ENCODE assay signal across 14 cellular contexts in genomic region chr12:6146951-6147350, GRCh38. TPM values are rescaled to one million over a fixed set of nuclear protein-coding genes. Genes with fewer than 3 reads are reported as not detected.
DNase-seq lines count a peak whose midpoint lies in the region; TF ChIP-seq lines count a peak whose summit lies in the region.
"Had no signal": no experiment of that assay in that cellular context is flagged by ENCODE, and none has a peak within 500 bp of the region (broad histone marks: within the 10 kb centered on the region; RNA-seq: fewer than 3 reads in every experiment).

No MANE protein-coding gene starts in this region.

- no TSS peak for BruUV-seq in Caco-2 (replicated peaks; lab: Mats Ljungman, UMichigan)

- H3K4me1 ChIP-seq in Caco-2 (peaks cover 27% of the 10 kb centered on the region), neutrophil (ENCODE audit: control insufficient read depth in 1 of 2, insufficient read depth in 1 of 2, low read depth in 1 of 2, low read length in 1 of 2) (peaks cover 22 to 24% of the 10 kb centered on the region in 2 experiments)

- CTCF ChIA-PET in Caco-2 (lab: Charles Lee) = interaction anchor here (0.7 kb wide), 3 partner anchors 34 to 110 kb away, joined by 3 to 6 read pairs (median 4); no protein-coding TSS in a partner anchor

- H3K27ac Mint-ChIP-seq in Caco-2 (ENCODE audit: unreplicated experiment) (peak overlapping the region; percentile 45), type B pancreatic cell (peak overlapping the region; percentile 62)
- H3K27ac Mint-ChIP-seq in dendritic cell treated with granulocyte-macrophage colony-stimulating factor and Interleukin-4, amounts not matched to agents 40 ng/mL and 50 ng/mL, for 4 days = peak overlapping the region; percentile 91
- H3K27ac Mint-ChIP-seq: B cell; CD4-positive, alpha-beta T cell had no signal

- H3K4me3 Mint-ChIP-seq in Caco-2 (ENCODE audit: unreplicated experiment) (no peak overlapping the region), type B pancreatic cell (no peak overlapping the region)
- no peak overlapping the region for H3K4me3 Mint-ChIP-seq in dendritic cell treated with granulocyte-macrophage colony-stimulating factor and Interleukin-4, amounts not matched to agents 40 ng/mL and 50 ng/mL, for 4 days
- H3K4me3 Mint-ChIP-seq: B cell; CD4-positive, alpha-beta T cell had no signal

- in situ Hi-C loops in G401 (cut with HindIII; ENCODE audit: low sequenced_read_pairs) = no loop called here

- intact Hi-C loops in Caco-2 (cut with micrococcal nuclease; ENCODE audit: unreplicated experiment) = no loop called here
- intact Hi-C loops in dendritic cell treated with granulocyte-macrophage colony-stimulating factor and Interleukin-4, amounts not matched to agents 40 ng/mL and 50 ng/mL, for 4 days (cut with micrococcal nuclease) = loop anchor here (5.0 kb wide), 1 partner anchor 35 kb away; no protein-coding TSS in a partner anchor

- H3K9me3 ChIP-seq in Caco-2 (peaks cover 7% of the 10 kb centered on the region; the same call in 1 of the 2 replicates), neutrophil (no peaks in the 10 kb centered on the region)

- H3K27ac ChIP-seq in neutrophil = peak overlapping the region; percentile 67
- H3K27ac ChIP-seq: GM23248 had no signal

- DNase-seq in Caco-2 = peak in 1 of 2 experiments; percentile 57
- no peak for DNase-seq in type B pancreatic cell (ENCODE audit: extremely low spot score, unreplicated experiment)
- no peak for DNase-seq in NCI-H226
- DNase-seq in stimulated activated CD4-positive, alpha-beta T cell treated with anti-CD3 and anti-CD28 coated beads, Interleukin-12 subunit alpha, Interleukin-12 subunit beta, amount 100 ng/mL, for 4 hours = no peak
- DNase-seq in G401 (ENCODE audit: low spot score) = no peak
- DNase-seq: 8988T; C1 segment of cervical spinal cord; CD4-positive, alpha-beta T cell; DMS79; GM23248; KG1 had no signal

- POLR2A ChIA-PET in Caco-2 (lab: Charles Lee) = interaction anchor here (0.6 kb wide), 2 partner anchors 35 to 63 kb away, joined by 3 to 5 read pairs; no protein-coding TSS in a partner anchor

- no peaks in the 10 kb centered on the region for H3K27me3 Mint-ChIP-seq in Caco-2 (ENCODE audit: insufficient read depth, unreplicated experiment)
- H3K27me3 Mint-ChIP-seq in dendritic cell treated with granulocyte-macrophage colony-stimulating factor and Interleukin-4, amounts not matched to agents 40 ng/mL and 50 ng/mL, for 4 days = no peaks in the 10 kb centered on the region
- no peaks in the 10 kb centered on the region for H3K27me3 Mint-ChIP-seq in type B pancreatic cell
- H3K27me3 Mint-ChIP-seq: CD4-positive, alpha-beta T cell had no signal

- TF ChIP-seq CTCF in Caco-2 (IDR thresholded peaks at IDR 0.05; ENCODE audit: insufficient read depth in 1 of 2, low read depth in 1 of 2, low read length in 1 of 2, severe bottlenecking in 1 of 2, unreplicated experiment in 1 of 2) (no peak), neutrophil (IDR thresholded peaks at IDR 0.05) (no peak), type B pancreatic cell (conservative IDR thresholded peaks at IDR 0.05) (no peak)

- H3K27me3 ChIP-seq in Caco-2 (replicated peaks; ENCODE audit: control insufficient read depth, insufficient read depth, low read length) (no peaks in the 10 kb centered on the region), neutrophil (no peaks in the 10 kb centered on the region)

- H3K4me3 ChIP-seq in Caco-2 (ENCODE audit: low read depth, low read length) = no peak overlapping the region
- no peak overlapping the region for H3K4me3 ChIP-seq in neutrophil (ENCODE audit: low read depth in 1 of 2, low read length in 1 of 2)
- H3K4me3 ChIP-seq: GM23248 had no signal

- H3K4me1 Mint-ChIP-seq in Caco-2 (ENCODE audit: low read depth, unreplicated experiment) = peaks cover 26% of the 10 kb centered on the region
- H3K4me1 Mint-ChIP-seq in dendritic cell treated with granulocyte-macrophage colony-stimulating factor and Interleukin-4, amounts not matched to agents 40 ng/mL and 50 ng/mL, for 4 days (ENCODE audit: low read depth) = peaks cover 59% of the 10 kb centered on the region
- H3K4me1 Mint-ChIP-seq in type B pancreatic cell (ENCODE audit: unreplicated experiment) = no peaks in the 10 kb centered on the region

- H3K9me3 Mint-ChIP-seq in Caco-2 (ENCODE audit: unreplicated experiment) = peaks cover 9% of the 10 kb centered on the region
- H3K9me3 Mint-ChIP-seq in dendritic cell treated with granulocyte-macrophage colony-stimulating factor and Interleukin-4, amounts not matched to agents 40 ng/mL and 50 ng/mL, for 4 days = no peaks in the 10 kb centered on the region
- H3K9me3 Mint-ChIP-seq in type B pancreatic cell = peaks cover 7% of the 10 kb centered on the region
- H3K9me3 Mint-ChIP-seq: CD4-positive, alpha-beta T cell had no signal

- H3K36me3 ChIP-seq in Caco-2 (ENCODE audit: control insufficient read depth, insufficient read depth, low read length) = 0 out of 2 replicates have a peak, but pooled peaks cover 2% of the 10 kb centered on the region
- H3K36me3 ChIP-seq in neutrophil = no peaks in the 10 kb centered on the region

- H3K36me3 Mint-ChIP-seq in Caco-2 (ENCODE audit: insufficient read depth, unreplicated experiment) (no peaks in the 10 kb centered on the region), type B pancreatic cell (peaks cover 6% of the 10 kb centered on the region)
- H3K36me3 Mint-ChIP-seq in dendritic cell treated with granulocyte-macrophage colony-stimulating factor and Interleukin-4, amounts not matched to agents 40 ng/mL and 50 ng/mL, for 4 days (ENCODE audit: low read depth) = peaks cover 8% of the 10 kb centered on the region

RNA-seq across cellular contexts. Expression of gene VWF, which starts 22.5 kb away (rescaled TPM):
- 0.30 and 0.41 TPM in 2 replicates for total RNA-seq in Caco-2 (2022)
- total RNA-seq in type B pancreatic cell (ENCODE audit: low replicate concordance) = 0.70 and 1.3 TPM in 2 replicates
- 0.06 and 0.34 TPM in 2 replicates for total RNA-seq in G401 (2014; rRNA removed; shearing (Covaris generic))
- total RNA-seq: B cell, GM23248 had no signal

RNA-seq across cellular contexts. Expression of gene CD9, which starts 53.2 kb away (rescaled TPM):
- total RNA-seq in Caco-2 (2022) (170 and 179 TPM in 2 replicates), type B pancreatic cell (ENCODE audit: low replicate concordance) (120 and 807 TPM in 2 replicates)
- total RNA-seq in G401 (2014; rRNA removed; shearing (Covaris generic)) = 34.3 and 46.6 TPM in 2 replicates
